In genomic region chr17:6572997-6573396, GRCh38 we compare ENCODE assay signal across 20 cellular contexts. TPM values are rescaled to one million over a fixed set of nuclear protein-coding genes. Genes with fewer than 3 reads are reported as not detected.
DNase-seq lines count a peak whose midpoint lies in the region; ATAC-seq, FAIRE-seq and TF ChIP-seq lines count a peak whose summit lies in the region.
"Had no signal": no experiment of that assay in that cellular context is flagged by ENCODE, and none has a peak within 500 bp of the region (broad histone marks: within the 10 kb centered on the region; RNA-seq: fewer than 3 reads in every experiment).

No MANE protein-coding gene starts in this region.

- no peak overlapping the region; the same call in 1 of the 2 replicates for H3K27ac Mint-ChIP-seq in WTC11
- no peak overlapping the region for H3K27ac Mint-ChIP-seq in osteocyte (ENCODE audit: unreplicated experiment)
- no peak overlapping the region for H3K27ac Mint-ChIP-seq in nephron progenitor cell
- H3K27ac Mint-ChIP-seq: CD4-positive, alpha-beta memory T cell; HFFc6 had no signal

- CTCF ChIA-PET in WTC11 (lab: Charles Lee): no interaction called here

- TF ChIP-seq CTCF in WTC11 (IDR thresholded peaks at IDR 0.05) (no peak), kidney (IDR thresholded peaks at IDR 0.05; ENCODE audit: borderline replicate concordance, extremely low read depth, insufficient read depth) (no peak), osteocyte (IDR thresholded peaks at IDR 0.05) (no peak), nephron progenitor cell (IDR thresholded peaks at IDR 0.05) (no peak)

- no peak for FAIRE-seq in kidney (lab: Jason Lieb, UNC)
- FAIRE-seq: GM12891, GM18507, H54 had no signal

- no peak for ATAC-seq in WTC11
- ATAC-seq in HG02870 (IDR thresholded peaks at IDR 0.05; ENCODE audit: unreplicated experiment): no peak

- H3K4me3 ChIP-seq in kidney (ENCODE audit: low read length in 2 of 2): no peak overlapping the region
- H3K4me3 ChIP-seq: HAP-1 had no signal

- H3K27me3 Mint-ChIP-seq in WTC11 (ENCODE audit: low read depth): no peaks in the 10 kb centered on the region
- H3K27me3 Mint-ChIP-seq in osteocyte (ENCODE audit: unreplicated experiment): no peaks in the 10 kb centered on the region
- peaks cover 3% of the 10 kb centered on the region for H3K27me3 Mint-ChIP-seq in nephron progenitor cell (ENCODE audit: low read depth, poor library complexity)
- H3K27me3 Mint-ChIP-seq: CD4-positive, alpha-beta memory T cell had no signal

- peaks cover 3 to 4% of the 10 kb centered on the region in 2 donors for H3K36me3 ChIP-seq in kidney (ENCODE audit: control insufficient read depth in 1 of 2, insufficient read depth in 2 of 2, low read length in 2 of 2)

- H3K36me3 Mint-ChIP-seq in WTC11 (peaks cover 5% of the 10 kb centered on the region; the same call in 1 of the 2 replicates), osteocyte (ENCODE audit: unreplicated experiment) (peaks cover 14% of the 10 kb centered on the region), nephron progenitor cell (ENCODE audit: low read depth) (peaks cover 31% of the 10 kb centered on the region)

- intact Hi-C loops in kidney (cut with DNase I): no loop called here

- no peak overlapping the region for H3K27ac ChIP-seq in kidney (ENCODE audit: low read depth in 2 of 2, low read length in 2 of 2)
- no peak overlapping the region for H3K27ac ChIP-seq in substantia nigra (ENCODE audit: low read depth, low read length, poor library complexity, severe bottlenecking)

- H3K9me3 Mint-ChIP-seq in WTC11 (no peaks in the 10 kb centered on the region), osteocyte (ENCODE audit: unreplicated experiment) (no peaks in the 10 kb centered on the region), nephron progenitor cell (no peaks in the 10 kb centered on the region)
- H3K9me3 Mint-ChIP-seq: HFFc6 had no signal

- POLR2A ChIA-PET in WTC11 (lab: Charles Lee): interaction anchor here (0.7 kb wide), 1 partner anchor 120 kb away, joined by 6 read pairs; no protein-coding TSS in a partner anchor

- H3K4me1 Mint-ChIP-seq in WTC11 (peaks cover 23% of the 10 kb centered on the region), osteocyte (ENCODE audit: unreplicated experiment) (peaks cover 10% of the 10 kb centered on the region), nephron progenitor cell (peaks cover 79% of the 10 kb centered on the region)

- H3K4me3 Mint-ChIP-seq in WTC11 (no peak overlapping the region), osteocyte (ENCODE audit: unreplicated experiment) (no peak overlapping the region), nephron progenitor cell (no peak overlapping the region)
- H3K4me3 Mint-ChIP-seq: CD4-positive, alpha-beta memory T cell; HFFc6 had no signal

- peaks cover 10 to 16% of the 10 kb centered on the region in 2 donors for H3K4me1 ChIP-seq in kidney (ENCODE audit: control insufficient read depth in 1 of 2, insufficient read depth in 1 of 2, low read depth in 1 of 2, low read length in 2 of 2)

- H3K9me3 ChIP-seq in kidney (ENCODE audit: control insufficient read depth in 1 of 2, low read length in 2 of 2): no peaks in the 10 kb centered on the region
- H3K9me3 ChIP-seq: HAP-1 had no signal

- DNase-seq in WTC11 (ENCODE audit: low spot score) (no peak), kidney (peak; percentile 68), osteocyte (ENCODE audit: extremely low spot score, unreplicated experiment) (peak; percentile 81), mucosa of gallbladder (ENCODE audit: low spot score) (no peak), nephron progenitor cell (no peak), substantia nigra (lab: John Stamatoyannopoulos, UW) (no peak)
- DNase-seq: C1 segment of cervical spinal cord; Calu3; CD4-positive, alpha-beta memory T cell; COR-L47; DMS53; DMS79 treated with DMSO at 0.1 percent for 48 hours; GF-D8; GOT3; HFFc6 had no signal

- no peak overlapping the region for H3K9ac ChIP-seq in kidney (ENCODE audit: low read length in 2 of 2)

TF ChIP-seq in WTC11, 78 proteins besides CTCF, POLR2A, EP300 and RAD21:
- TF ChIP-seq MYBL2 (CRISPR knock-in tag; IDR thresholded peaks at IDR 0.05): no peak
- peak; percentile 3; the same call in 1 of the 2 replicates for TF ChIP-seq USF1 (CRISPR knock-in tag; IDR thresholded peaks at IDR 0.05)

RNA-seq across cellular contexts. Expression of gene PITPNM3, which starts 16.6 kb away (rescaled TPM):
- total RNA-seq in WTC11 (2021) (2.1 to 2.8 TPM (median 2.3 TPM) in 3 replicates), kidney (9.1 TPM), osteocyte (0.78 and 0.94 TPM in 2 replicates), mucosa of gallbladder (15.2 TPM)
- polyA plus RNA-seq in kidney (ENCODE audit: insufficient read depth, low read depth, low replicate concordance): 1.8 TPM

Comparison
In these comparisons a context has a peak if more than half of its experiments do, and no peak if none do; other contexts are left out.
1. DNase-seq: peak in kidney (single experiment) and osteocyte (single experiment); none in WTC11 (single experiment), mucosa of gallbladder (single experiment), nephron progenitor cell (single experiment) and substantia nigra (0 of 49).